Comparison of ENCODE assay signal across 7 cellular contexts in genomic region chr7:150322114-150322832, GRCh38. TPM values are rescaled to one million over a fixed set of nuclear protein-coding genes. Genes with fewer than 3 reads are reported as not detected.
A peak's percentile ranks its signal among the peaks of the same experiment; 100 is the strongest.
DNase-seq lines count a peak whose midpoint lies in the region; ATAC-seq, FAIRE-seq and TF ChIP-seq lines count a peak whose summit lies in the region.

No MANE protein-coding gene starts in this region.

- H3K4me3 Mint-ChIP-seq in activated T-helper 1 cell treated with anti-CD3 and anti-CD28 coated beads, Interleukin-12 subunit alpha, Interleukin-12 subunit beta, Interleukin-2, Interleukin-4 antibody, amounts not matched to agents 30 ng/mL and 10 ng/mL and 1 ng/mL, durations not matched to agents 14 hours and 24 hours and 36 hours: peak overlapping the region; percentile 93

- no peak for TF ChIP-seq CTCF in kidney (IDR thresholded peaks at IDR 0.05; ENCODE audit: borderline replicate concordance, extremely low read depth, insufficient read depth)

- no peaks in the 10 kb centered on the region for H3K9me3 ChIP-seq in kidney (ENCODE audit: control insufficient read depth in 1 of 2, low read length in 2 of 2)

- H3K36me3 Mint-ChIP-seq in activated T-helper 1 cell treated with anti-CD3 and anti-CD28 coated beads, Interleukin-12 subunit alpha, Interleukin-12 subunit beta, Interleukin-2, Interleukin-4 antibody, amounts not matched to agents 30 ng/mL and 10 ng/mL and 1 ng/mL, durations not matched to agents 14 hours and 24 hours and 36 hours (ENCODE audit: low read depth): peaks cover 29% of the 10 kb centered on the region

- DNase-seq in NCI-H2029 (lab: John Stamatoyannopoulos, UW) (peak; percentile 54), kidney (no peak), occipital lobe (lab: John Stamatoyannopoulos, UW) (no peak), hippocampal formation (lab: John Stamatoyannopoulos, UW) (no peak)
- peak; percentile 67 for DNase-seq in activated T-helper 1 cell treated with anti-CD3 and anti-CD28 coated beads, Interleukin-12 subunit alpha, Interleukin-12 subunit beta, Interleukin-2, Interleukin-4 antibody, amounts not matched to agents 30 ng/mL and 10 ng/mL and 1 ng/mL, durations not matched to agents 14 hours and 24 hours and 36 hours (ENCODE audit: low spot score)
- peak; percentile 79 for DNase-seq in stimulated activated CD8-positive, alpha-beta memory T cell treated with anti-CD3 and anti-CD28 coated beads, Interleukin-4, amount 100 ng/mL, for 48 hours

- peaks cover 0 to 12% of the 10 kb centered on the region in 2 donors for H3K36me3 ChIP-seq in kidney (ENCODE audit: control insufficient read depth in 1 of 2, insufficient read depth in 2 of 2, low read length in 2 of 2)

- no peaks in the 10 kb centered on the region for H3K9me3 Mint-ChIP-seq in activated T-helper 1 cell treated with anti-CD3 and anti-CD28 coated beads, Interleukin-12 subunit alpha, Interleukin-12 subunit beta, Interleukin-2, Interleukin-4 antibody, amounts not matched to agents 30 ng/mL and 10 ng/mL and 1 ng/mL, durations not matched to agents 14 hours and 24 hours and 36 hours

- peak overlapping the region; percentile 98 for H3K27ac Mint-ChIP-seq in activated T-helper 1 cell treated with anti-CD3 and anti-CD28 coated beads, Interleukin-12 subunit alpha, Interleukin-12 subunit beta, Interleukin-2, Interleukin-4 antibody, amounts not matched to agents 30 ng/mL and 10 ng/mL and 1 ng/mL, durations not matched to agents 14 hours and 24 hours and 36 hours

- peak overlapping the region; percentile 90 to 95 for H3K27ac ChIP-seq in kidney (ENCODE audit: low read depth in 2 of 2, low read length in 2 of 2)

- intact Hi-C loops in activated T-helper 1 cell treated with anti-CD3 and anti-CD28 coated beads, Interleukin-12 subunit alpha, Interleukin-12 subunit beta, Interleukin-2, Interleukin-4 antibody, amounts not matched to agents 30 ng/mL and 10 ng/mL and 1 ng/mL, durations not matched to agents 14 hours and 24 hours and 36 hours (cut with micrococcal nuclease): loop anchor here (1.0 to 10.0 kb wide), 11 partner anchors 35 to 1293 kb away; partner anchors contain the start of genes ATP6V0E2, FASTK, PDIA4 and TMUB1
- intact Hi-C loops in kidney (cut with DNase I): no loop called here

- peak overlapping the region; percentile 74 to 80 for H3K4me3 ChIP-seq in kidney (ENCODE audit: low read length in 2 of 2)

- H3K27me3 Mint-ChIP-seq in activated T-helper 1 cell treated with anti-CD3 and anti-CD28 coated beads, Interleukin-12 subunit alpha, Interleukin-12 subunit beta, Interleukin-2, Interleukin-4 antibody, amounts not matched to agents 30 ng/mL and 10 ng/mL and 1 ng/mL, durations not matched to agents 14 hours and 24 hours and 36 hours (ENCODE audit: insufficient read depth): no peaks in the 10 kb centered on the region

- no peak for FAIRE-seq in kidney (lab: Jason Lieb, UNC)

- H3K4me1 Mint-ChIP-seq in activated T-helper 1 cell treated with anti-CD3 and anti-CD28 coated beads, Interleukin-12 subunit alpha, Interleukin-12 subunit beta, Interleukin-2, Interleukin-4 antibody, amounts not matched to agents 30 ng/mL and 10 ng/mL and 1 ng/mL, durations not matched to agents 14 hours and 24 hours and 36 hours (ENCODE audit: low read depth): peaks cover 62% of the 10 kb centered on the region

- H3K4me1 ChIP-seq in kidney (ENCODE audit: control insufficient read depth in 1 of 2, insufficient read depth in 1 of 2, low read depth in 1 of 2, low read length in 2 of 2): peaks cover 20 to 30% of the 10 kb centered on the region in 2 donors

- peak overlapping the region; percentile 81 to 87 for H3K9ac ChIP-seq in kidney (ENCODE audit: low read length in 2 of 2)

- peak; percentile 39 for ATAC-seq in GM21390 (IDR thresholded peaks at IDR 0.05; ENCODE audit: unreplicated experiment)

RNA-seq across cellular contexts. Expression of gene LRRC61, which starts 0.9 kb away (rescaled TPM):
- 24.9 and 26.1 TPM in 2 replicates for total RNA-seq in activated T-helper 1 cell treated with anti-CD3 and anti-CD28 coated beads, Interleukin-12 subunit alpha, Interleukin-12 subunit beta, Interleukin-2, Interleukin-4 antibody, amounts not matched to agents 30 ng/mL and 10 ng/mL and 1 ng/mL, durations not matched to agents 14 hours and 24 hours and 36 hours
- total RNA-seq in kidney (17.1 TPM), occipital lobe (11.7 TPM)
- 23.2 TPM for polyA plus RNA-seq in kidney (ENCODE audit: insufficient read depth, low read depth, low replicate concordance)

RNA-seq across cellular contexts. Expression of gene ACTR3C, which starts 1.1 kb away (rescaled TPM):
- total RNA-seq in activated T-helper 1 cell treated with anti-CD3 and anti-CD28 coated beads, Interleukin-12 subunit alpha, Interleukin-12 subunit beta, Interleukin-2, Interleukin-4 antibody, amounts not matched to agents 30 ng/mL and 10 ng/mL and 1 ng/mL, durations not matched to agents 14 hours and 24 hours and 36 hours: 8.2 and 9.8 TPM in 2 replicates
- total RNA-seq in kidney (31.6 TPM), occipital lobe (7.3 TPM)
- 15.8 TPM for polyA plus RNA-seq in kidney (ENCODE audit: insufficient read depth, low read depth, low replicate concordance)

RNA-seq across cellular contexts. Expression of gene RARRES2, which starts 19.2 kb away (rescaled TPM):
- not detected in 2 replicates for total RNA-seq in activated T-helper 1 cell treated with anti-CD3 and anti-CD28 coated beads, Interleukin-12 subunit alpha, Interleukin-12 subunit beta, Interleukin-2, Interleukin-4 antibody, amounts not matched to agents 30 ng/mL and 10 ng/mL and 1 ng/mL, durations not matched to agents 14 hours and 24 hours and 36 hours
- total RNA-seq in kidney (104 TPM), occipital lobe (6.2 TPM)
- polyA plus RNA-seq in kidney (ENCODE audit: insufficient read depth, low read depth, low replicate concordance): 475 TPM

RNA-seq across cellular contexts. Expression of gene REPIN1, which starts 46.3 kb away (rescaled TPM):
- 67.2 and 67.4 TPM in 2 replicates for total RNA-seq in activated T-helper 1 cell treated with anti-CD3 and anti-CD28 coated beads, Interleukin-12 subunit alpha, Interleukin-12 subunit beta, Interleukin-2, Interleukin-4 antibody, amounts not matched to agents 30 ng/mL and 10 ng/mL and 1 ng/mL, durations not matched to agents 14 hours and 24 hours and 36 hours
- 95.8 TPM for total RNA-seq in kidney
- polyA plus RNA-seq in kidney (ENCODE audit: insufficient read depth, low read depth, low replicate concordance): 53.7 TPM
- 26.8 TPM for total RNA-seq in occipital lobe

RNA-seq across cellular contexts. Expression of gene ZNF775, which starts 56.9 kb away (rescaled TPM):
- total RNA-seq in activated T-helper 1 cell treated with anti-CD3 and anti-CD28 coated beads, Interleukin-12 subunit alpha, Interleukin-12 subunit beta, Interleukin-2, Interleukin-4 antibody, amounts not matched to agents 30 ng/mL and 10 ng/mL and 1 ng/mL, durations not matched to agents 14 hours and 24 hours and 36 hours: 3.9 and 4.5 TPM in 2 replicates
- total RNA-seq in kidney: 3.7 TPM
- 5.2 TPM for polyA plus RNA-seq in kidney (ENCODE audit: insufficient read depth, low read depth, low replicate concordance)
- total RNA-seq in occipital lobe: 10.6 TPM

Comparison
In these comparisons a context has a peak if more than half of its experiments do, and no peak if none do; other contexts are left out.
1. DNase-seq: peak in NCI-H2029 (single experiment), activated T-helper 1 cell treated with anti-CD3 and anti-CD28 coated beads, Interleukin-12 subunit alpha, Interleukin-12 subunit beta, Interleukin-2, Interleukin-4 antibody, amounts not matched to agents 30 ng/mL and 10 ng/mL and 1 ng/mL, durations not matched to agents 14 hours and 24 hours and 36 hours (single experiment) and stimulated activated CD8-positive, alpha-beta memory T cell treated with anti-CD3 and anti-CD28 coated beads, Interleukin-4, amount 100 ng/mL, for 48 hours (single experiment); none in kidney (single experiment), occipital lobe (single experiment) and hippocampal formation (0 of 2).
2. RNA of gene RARRES2, which starts 19.2 kb away (total RNA-seq): 104 TPM in kidney (single experiment); 6.2 TPM in occipital lobe (single experiment) and not detected in activated T-helper 1 cell treated with anti-CD3 and anti-CD28 coated beads, Interleukin-12 subunit alpha, Interleukin-12 subunit beta, Interleukin-2, Interleukin-4 antibody, amounts not matched to agents 30 ng/mL and 10 ng/mL and 1 ng/mL, durations not matched to agents 14 hours and 24 hours and 36 hours; every median in the first group is over 10 times any median in the second.